Comparison of ENCODE assay signal across 14 cellular contexts in genomic region chr13:48501705-48502104, GRCh38. TPM values are rescaled to one million over a fixed set of nuclear protein-coding genes. Genes with fewer than 3 reads are reported as not detected.
DNase-seq lines count a peak whose midpoint lies in the region; ATAC-seq, FAIRE-seq and TF ChIP-seq lines count a peak whose summit lies in the region.
"Had no signal": no experiment of that assay in that cellular context is flagged by ENCODE, and none has a peak within 500 bp of the region (broad histone marks: within the 10 kb centered on the region; RNA-seq: fewer than 3 reads in every experiment).

No MANE protein-coding gene starts in this region.

- no peak overlapping the region for H3K4me3 Mint-ChIP-seq in WTC11
- H3K4me3 Mint-ChIP-seq: nephron had no signal

- intact Hi-C loops in heart right ventricle (cut with DNase I): loop anchor here in 4 of 10 donors (10.0 kb wide), 5 partner anchors 57 to 377 kb away; no protein-coding TSS in a partner anchor

- FAIRE-seq in GM12892 (lab: Jason Lieb, UNC): peak; percentile 83
- FAIRE-seq: small intestine had no signal

- peak overlapping the region in 1 of 10 donors; percentile 81 for H3K27ac ChIP-seq in heart right ventricle
- H3K27ac ChIP-seq: brain microvascular endothelial cell, WERI-Rb-1 had no signal

- H3K27me3 ChIP-seq in heart right ventricle: no peaks in the 10 kb centered on the region
- H3K27me3 ChIP-seq: brain microvascular endothelial cell had no signal

- H3K4me1 ChIP-seq in heart right ventricle: peaks cover 0 to 63% (median 13%) of the 10 kb centered on the region in 9 donors

- no peak overlapping the region for H3K4me3 ChIP-seq in heart right ventricle

- peaks cover 26% of the 10 kb centered on the region for H3K4me1 Mint-ChIP-seq in WTC11
- H3K4me1 Mint-ChIP-seq: nephron had no signal

- H3K36me3 ChIP-seq in heart right ventricle: peaks cover 0 to 49% (median 6%) of the 10 kb centered on the region in 9 donors
- H3K36me3 ChIP-seq: brain microvascular endothelial cell, WERI-Rb-1 had no signal

- TF ChIP-seq POLR2A in GM12892 (IDR thresholded peaks at IDR 0.05; ENCODE audit: low read depth, low read length): no peak

- CTCF ChIA-PET in WTC11 (lab: Charles Lee): no interaction called here

- H3K9me3 ChIP-seq in heart right ventricle: no peaks in the 10 kb centered on the region

- H3K9me3 Mint-ChIP-seq in WTC11: no peaks in the 10 kb centered on the region
- H3K9me3 Mint-ChIP-seq: nephron had no signal

- no peaks in the 10 kb centered on the region for H3K27me3 Mint-ChIP-seq in WTC11 (ENCODE audit: low read depth)

- TF ChIP-seq CTCF in heart right ventricle (IDR thresholded peaks at IDR 0.05) (no peak), WTC11 (IDR thresholded peaks at IDR 0.05) (no peak)

- no peaks in the 10 kb centered on the region for H3K36me3 Mint-ChIP-seq in WTC11

- peak; percentile 45 for ATAC-seq in GM21717 (IDR thresholded peaks at IDR 0.05; ENCODE audit: unreplicated experiment)
- no peak for ATAC-seq in heart right ventricle
- no peak for ATAC-seq in WTC11

- WGBS in heart right ventricle, 2 donors: 91 to 94% methylated on average over 2 of the region's 2 CpGs

- POLR2A ChIA-PET in WTC11 (lab: Charles Lee): no interaction called here

- no peak for DNase-seq in GM12892 (ENCODE audit: insufficient read length)
- peak; percentile 48 for DNase-seq in LHCN-M2 (ENCODE audit: low read depth)
- peak; percentile 26 for DNase-seq in germinal center (ENCODE audit: low spot score)
- no peak for DNase-seq in heart right ventricle
- DNase-seq in SKM-1 treated with dmso at 0.1 percent for 144 hours (lab: John Stamatoyannopoulos, UW; ENCODE audit: unreplicated experiment): no peak
- no peak for DNase-seq in WTC11 (ENCODE audit: low spot score)
- DNase-seq in hepatic stellate cell (ENCODE audit: low spot score): no peak
- DNase-seq: brain microvascular endothelial cell, GDM1, islet precursor cell, small intestine, WERI-Rb-1 had no signal

- H3K27ac Mint-ChIP-seq in WTC11: no peak overlapping the region
- H3K27ac Mint-ChIP-seq: nephron had no signal

TF ChIP-seq in WTC11, 78 proteins besides CTCF, POLR2A, EP300 and RAD21:
- TF ChIP-seq, protein P1, sequence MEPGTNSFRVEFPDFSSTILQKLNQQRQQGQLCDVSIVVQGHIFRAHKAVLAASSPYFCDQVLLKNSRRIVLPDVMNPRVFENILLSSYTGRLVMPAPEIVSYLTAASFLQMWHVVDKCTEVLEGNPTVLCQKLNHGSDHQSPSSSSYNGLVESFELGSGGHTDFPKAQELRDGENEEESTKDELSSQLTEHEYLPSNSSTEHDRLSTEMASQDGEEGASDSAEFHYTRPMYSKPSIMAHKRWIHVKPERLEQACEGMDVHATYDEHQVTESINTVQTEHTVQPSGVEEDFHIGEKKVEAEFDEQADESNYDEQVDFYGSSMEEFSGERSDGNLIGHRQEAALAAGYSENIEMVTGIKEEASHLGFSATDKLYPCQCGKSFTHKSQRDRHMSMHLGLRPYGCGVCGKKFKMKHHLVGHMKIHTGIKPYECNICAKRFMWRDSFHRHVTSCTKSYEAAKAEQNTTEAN (CRISPR knock-in tag; IDR thresholded peaks at IDR 0.05): no peak
- no peak for TF ChIP-seq ZMAT4 (CRISPR knock-in tag; IDR thresholded peaks at IDR 0.05)
- no peak for TF ChIP-seq ATF6 (CRISPR knock-in tag; IDR thresholded peaks at IDR 0.05)
- TF ChIP-seq RORB (CRISPR knock-in tag; IDR thresholded peaks at IDR 0.05): no peak

RNA-seq across cellular contexts. Expression of gene RCBTB2, which starts 31.2 kb away (rescaled TPM):
- polyA plus RNA-seq in GM12892 (2012; ENCODE audit: missing spikeins): 11.4 TPM
- total RNA-seq in LHCN-M2 (2014; rRNA removed) (21.0 and 22.2 TPM in 2 replicates), heart right ventricle (10 to 100 TPM in 9 of 10 donors, 1 to 10 TPM in 1; 8.3 to 16.2 (median 12.2) TPM), WTC11 (2021) (6.6 to 9.4 TPM (median 9.1 TPM) in 3 replicates)
- polyA plus RNA-seq in LHCN-M2 (2012): 7.8 TPM
- 10 to 100 TPM in 1 of 2 donors, 1 to 10 TPM in 1; 4.9 to 22.9 TPM for polyA plus RNA-seq in heart right ventricle

Comparison
In these comparisons a context has a peak if more than half of its experiments do, and no peak if none do; other contexts are left out.
1. DNase-seq: peak in LHCN-M2 (single experiment) and germinal center (single experiment); none in GM12892 (single experiment), heart right ventricle (0 of 2), SKM-1 treated with dmso at 0.1 percent for 144 hours (single experiment), WTC11 (single experiment) and hepatic stellate cell (single experiment).